ENCODE assay signal across 28 cellular contexts in the genomic region with DNA sequence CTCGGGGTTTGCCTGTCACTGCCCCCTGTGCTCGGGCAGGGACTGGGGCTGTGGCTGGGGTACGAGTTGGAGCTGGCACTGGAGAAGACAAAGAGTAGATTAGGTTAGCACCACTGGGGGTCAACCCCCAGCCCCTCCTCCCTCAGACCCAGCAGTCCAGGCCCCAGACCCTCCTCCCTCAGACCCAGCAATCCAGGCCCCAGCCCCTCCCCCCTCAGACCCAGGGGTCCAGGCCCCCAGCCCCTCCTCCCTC. TPM values are rescaled to one million over a fixed set of nuclear protein-coding genes. Genes with fewer than 3 reads are reported as not detected.
"Had no signal": no experiment of that assay in that cellular context is flagged by ENCODE, and none has a peak within 500 bp of the region (broad histone marks: within the 10 kb centered on the region; RNA-seq: fewer than 3 reads in every experiment).

No MANE protein-coding gene starts in this region.

- H3K4me1 ChIP-seq: esophagus muscularis mucosa, foreskin keratinocyte, gastrocnemius medialis had no signal

- H3K27ac ChIP-seq: esophagus muscularis mucosa, foreskin keratinocyte, gastrocnemius medialis had no signal

- H3K9me3 Mint-ChIP-seq: activated CD4-positive, alpha-beta memory T cell treated with anti-CD3 and anti-CD28 coated beads for 36 hours; activated CD4-positive, alpha-beta T cell treated with anti-CD3 and anti-CD28 coated beads, Interleukin-2, amount 10 ng/mL, durations not matched to agents 24 days and 14 days; activated naive CD4-positive, alpha-beta T cell treated with anti-CD3 and anti-CD28 coated beads for 36 hours; activated T-helper 1 cell treated with anti-CD3 and anti-CD28 coated beads, Interleukin-12 subunit alpha, Interleukin-12 subunit beta, Interleukin-2, Interleukin-4 antibody, amounts not matched to agents 30 ng/mL and 10 ng/mL and 1 ng/mL, durations not matched to agents 14 hours and 24 hours and 36 hours; activated T-helper 2 cell treated with anti-CD3 and anti-CD28 coated beads, Interferon-gamma antibody, Interleukin-2, Interleukin-4, amounts not matched to agents 10 μg/mL and 5 μg/mL and 100 μg/mL, durations not matched to agents 14 hours and 24 hours and 36 hours; effector memory CD8-positive, alpha-beta T cell had no signal

- H3K9me3 ChIP-seq: esophagus muscularis mucosa, gastrocnemius medialis had no signal

- H3K4me3 ChIP-seq: esophagus muscularis mucosa, gastrocnemius medialis had no signal

- H3K4me3 Mint-ChIP-seq: activated CD4-positive, alpha-beta memory T cell treated with anti-CD3 and anti-CD28 coated beads for 36 hours; activated CD4-positive, alpha-beta T cell treated with anti-CD3 and anti-CD28 coated beads for 36 hours; activated CD4-positive, alpha-beta T cell treated with anti-CD3 and anti-CD28 coated beads, Interleukin-2, amount 10 ng/mL, durations not matched to agents 24 days and 14 days; activated CD8-positive, alpha-beta memory T cell treated with anti-CD3 and anti-CD28 coated beads, Interleukin-2, amount 10 ng/mL, durations not matched to agents 7 days and 5 days; activated CD8-positive, alpha-beta T cell treated with anti-CD3 and anti-CD28 coated beads, Interleukin-2, amount 10 ng/mL, durations not matched to agents 7 days and 5 days; activated naive CD4-positive, alpha-beta T cell treated with anti-CD3 and anti-CD28 coated beads for 36 hours; activated naive CD8-positive, alpha-beta T cell; activated T-helper 1 cell treated with anti-CD3 and anti-CD28 coated beads, Interleukin-12 subunit alpha, Interleukin-12 subunit beta, Interleukin-2, Interleukin-4 antibody, amounts not matched to agents 30 ng/mL and 10 ng/mL and 1 ng/mL, durations not matched to agents 14 hours and 24 hours and 36 hours; effector memory CD8-positive, alpha-beta T cell had no signal

- H3K27me3 ChIP-seq: esophagus muscularis mucosa, foreskin keratinocyte, gastrocnemius medialis had no signal

- DNase-seq: activated CD4-positive, alpha-beta memory T cell treated with anti-CD3 and anti-CD28 coated beads for 36 hours; activated CD4-positive, alpha-beta T cell treated with anti-CD3 and anti-CD28 coated beads for 36 hours; activated CD4-positive, alpha-beta T cell treated with anti-CD3 and anti-CD28 coated beads, Interleukin-2, amount 10 ng/mL, durations not matched to agents 24 days and 14 days; activated CD4-positive, CD25-positive, alpha-beta regulatory T cell; activated CD4-positive, CD25-positive, alpha-beta regulatory T cell treated with anti-CD3 and anti-CD28 coated beads, Interleukin-2, amount 50 U/mL, for 72 hours; activated CD8-positive, alpha-beta memory T cell treated with anti-CD3 and anti-CD28 coated beads, Interleukin-2, amount 10 ng/mL, durations not matched to agents 7 days and 5 days; activated CD8-positive, alpha-beta memory T cell treated with anti-CD3 and anti-CD28 coated beads, Interleukin-2, amount 50 U/mL, for 4 hours; activated CD8-positive, alpha-beta T cell treated with anti-CD3 and anti-CD28 coated beads, Interleukin-2, amount 10 ng/mL, durations not matched to agents 7 days and 5 days; activated effector memory CD4-positive, alpha-beta T cell treated with anti-CD3 and anti-CD28 coated beads, Interleukin-2, amount 50 U/mL, for 16 hours; activated naive CD4-positive, alpha-beta T cell treated with anti-CD3 and anti-CD28 coated beads for 36 hours; activated T-cell treated with anti-CD3 and anti-CD28 coated beads, Interleukin-2, amount 50 U/mL, for 1 hour; activated T-cell treated with anti-CD3 and anti-CD28 coated beads, Interleukin-2, amount 50 U/mL, for 48 hours; amniotic stem cell; anterior cingulate cortex; caudate nucleus; cortex of kidney; dermis blood vessel endothelial cell; effector CD4-positive, alpha-beta T cell; effector memory CD8-positive, alpha-beta T cell; erythroblast; foreskin keratinocyte; gastrocnemius medialis; glutamatergic neuron; T-helper 2 cell had no signal

- ATAC-seq: activated CD4-positive, alpha-beta T cell treated with anti-CD3 and anti-CD28 coated beads for 36 hours; activated CD8-positive, alpha-beta memory T cell treated with anti-CD3 and anti-CD28 coated beads, Interleukin-2, amount 10 ng/mL, durations not matched to agents 7 days and 5 days; activated CD8-positive, alpha-beta T cell treated with anti-CD3 and anti-CD28 coated beads, Interleukin-2, amount 10 ng/mL, durations not matched to agents 7 days and 5 days; effector memory CD8-positive, alpha-beta T cell; foreskin keratinocyte; gastrocnemius medialis had no signal

- H3K27ac Mint-ChIP-seq: activated CD4-positive, alpha-beta memory T cell treated with anti-CD3 and anti-CD28 coated beads for 36 hours; activated CD4-positive, alpha-beta T cell treated with anti-CD3 and anti-CD28 coated beads for 36 hours; activated CD8-positive, alpha-beta memory T cell treated with anti-CD3 and anti-CD28 coated beads, Interleukin-2, amount 10 ng/mL, durations not matched to agents 7 days and 5 days; activated CD8-positive, alpha-beta T cell treated with anti-CD3 and anti-CD28 coated beads, Interleukin-2, amount 10 ng/mL, durations not matched to agents 7 days and 5 days; activated naive CD4-positive, alpha-beta T cell treated with anti-CD3 and anti-CD28 coated beads for 36 hours; activated T-helper 1 cell treated with anti-CD3 and anti-CD28 coated beads, Interleukin-12 subunit alpha, Interleukin-12 subunit beta, Interleukin-2, Interleukin-4 antibody, amounts not matched to agents 30 ng/mL and 10 ng/mL and 1 ng/mL, durations not matched to agents 14 hours and 24 hours and 36 hours; activated T-helper 2 cell treated with anti-CD3 and anti-CD28 coated beads, Interferon-gamma antibody, Interleukin-2, Interleukin-4, amounts not matched to agents 10 μg/mL and 5 μg/mL and 100 μg/mL, durations not matched to agents 14 hours and 24 hours and 36 hours had no signal

RNA-seq across cellular contexts. Expression of gene ZNF575, which starts 19.1 kb away (rescaled TPM):
- total RNA-seq: dermis blood vessel endothelial cell, gastrocnemius medialis had no signal
